In the genomic region with DNA sequence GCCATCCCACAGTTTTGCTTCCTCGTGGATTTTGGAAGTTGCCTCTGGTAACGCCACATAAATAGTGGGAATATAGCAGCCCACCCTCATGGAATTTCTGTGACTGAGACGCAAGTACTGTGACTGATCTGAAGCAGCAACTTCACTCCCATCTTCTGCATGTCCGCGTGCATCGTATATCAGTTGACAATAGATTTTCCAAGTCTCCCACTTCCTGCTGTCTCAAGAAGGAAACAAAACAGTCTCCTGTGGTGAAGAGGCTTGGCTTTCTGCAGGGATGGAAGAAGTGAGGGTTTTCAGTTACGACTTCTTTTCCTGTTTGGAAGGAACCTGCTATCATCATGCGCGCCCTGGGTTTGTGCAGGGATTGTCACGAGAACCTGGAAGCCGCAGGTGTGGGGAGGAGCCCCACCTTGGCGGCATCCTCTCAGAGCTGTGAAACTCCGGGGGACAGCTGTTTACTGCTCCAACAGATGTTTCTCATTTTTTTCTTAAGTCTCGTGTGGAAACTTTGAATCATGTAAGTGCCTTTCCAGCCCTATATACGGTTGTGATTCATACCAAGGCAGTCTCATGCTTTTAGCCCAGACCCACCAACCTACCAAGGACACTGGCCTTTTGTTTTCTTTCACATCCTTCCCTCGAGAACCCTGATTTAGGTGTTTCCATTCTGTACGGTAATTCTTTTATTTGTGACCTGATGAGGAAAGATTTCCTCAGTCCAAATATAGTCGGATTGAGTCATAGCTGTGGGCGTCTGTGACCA, we compare ENCODE assay signal across 1 cellular context.
TF ChIP-seq lines count a peak whose summit lies in the region.

No MANE protein-coding gene starts in this region.

TF ChIP-seq in K562, 482 proteins besides CTCF, POLR2A, EP300 and RAD21:
- TF ChIP-seq ZNF165 (CRISPR knock-in tag; IDR thresholded peaks at IDR 0.05; ENCODE audit: borderline replicate concordance) (no peak), CEBPG (CRISPR knock-in tag; IDR thresholded peaks at IDR 0.05) (no peak), CEBPG (tag; conservative IDR thresholded peaks at IDR 0.05 in 1 of 2, IDR thresholded peaks at IDR 0.05 in 1 of 2) (no peak), RBFOX2 (IDR thresholded peaks at IDR 0.05; ENCODE audit: low read depth, low read length) (no peak), FOXA1 (IDR thresholded peaks at IDR 0.05; ENCODE audit: borderline replicate concordance) (no peak), ZNF830 (CRISPR knock-in tag; IDR thresholded peaks at IDR 0.05) (no peak), RBM34 (IDR thresholded peaks at IDR 0.05; ENCODE audit: borderline replicate concordance, insufficient read depth, low read length) (no peak), THRAP3 (IDR thresholded peaks at IDR 0.05; ENCODE audit: borderline replicate concordance) (no peak), HMG20B (CRISPR knock-in tag; IDR thresholded peaks at IDR 0.05) (no peak), E2F3 (CRISPR knock-in tag; IDR thresholded peaks at IDR 0.05) (no peak), TRIM24 (IDR thresholded peaks at IDR 0.05) (no peak), NFIC (IDR thresholded peaks at IDR 0.05) (no peak)
- TF ChIP-seq, protein P1, sequence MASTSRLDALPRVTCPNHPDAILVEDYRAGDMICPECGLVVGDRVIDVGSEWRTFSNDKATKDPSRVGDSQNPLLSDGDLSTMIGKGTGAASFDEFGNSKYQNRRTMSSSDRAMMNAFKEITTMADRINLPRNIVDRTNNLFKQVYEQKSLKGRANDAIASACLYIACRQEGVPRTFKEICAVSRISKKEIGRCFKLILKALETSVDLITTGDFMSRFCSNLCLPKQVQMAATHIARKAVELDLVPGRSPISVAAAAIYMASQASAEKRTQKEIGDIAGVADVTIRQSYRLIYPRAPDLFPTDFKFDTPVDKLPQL (IDR thresholded peaks at IDR 0.05; ENCODE audit: extremely low read depth, insufficient read length): no peak
- TF ChIP-seq, protein P2, sequence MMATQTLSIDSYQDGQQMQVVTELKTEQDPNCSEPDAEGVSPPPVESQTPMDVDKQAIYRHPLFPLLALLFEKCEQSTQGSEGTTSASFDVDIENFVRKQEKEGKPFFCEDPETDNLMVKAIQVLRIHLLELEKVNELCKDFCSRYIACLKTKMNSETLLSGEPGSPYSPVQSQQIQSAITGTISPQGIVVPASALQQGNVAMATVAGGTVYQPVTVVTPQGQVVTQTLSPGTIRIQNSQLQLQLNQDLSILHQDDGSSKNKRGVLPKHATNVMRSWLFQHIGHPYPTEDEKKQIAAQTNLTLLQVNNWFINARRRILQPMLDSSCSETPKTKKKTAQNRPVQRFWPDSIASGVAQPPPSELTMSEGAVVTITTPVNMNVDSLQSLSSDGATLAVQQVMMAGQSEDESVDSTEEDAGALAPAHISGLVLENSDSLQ (IDR thresholded peaks at IDR 0.05): no peak
- TF ChIP-seq, protein P3, sequence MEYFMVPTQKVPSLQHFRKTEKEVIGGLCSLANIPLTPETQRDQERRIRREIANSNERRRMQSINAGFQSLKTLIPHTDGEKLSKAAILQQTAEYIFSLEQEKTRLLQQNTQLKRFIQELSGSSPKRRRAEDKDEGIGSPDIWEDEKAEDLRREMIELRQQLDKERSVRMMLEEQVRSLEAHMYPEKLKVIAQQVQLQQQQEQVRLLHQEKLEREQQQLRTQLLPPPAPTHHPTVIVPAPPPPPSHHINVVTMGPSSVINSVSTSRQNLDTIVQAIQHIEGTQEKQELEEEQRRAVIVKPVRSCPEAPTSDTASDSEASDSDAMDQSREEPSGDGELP (CRISPR knock-in tag; IDR thresholded peaks at IDR 0.05; ENCODE audit: borderline replicate concordance): no peak
- TF ChIP-seq, protein P4, sequence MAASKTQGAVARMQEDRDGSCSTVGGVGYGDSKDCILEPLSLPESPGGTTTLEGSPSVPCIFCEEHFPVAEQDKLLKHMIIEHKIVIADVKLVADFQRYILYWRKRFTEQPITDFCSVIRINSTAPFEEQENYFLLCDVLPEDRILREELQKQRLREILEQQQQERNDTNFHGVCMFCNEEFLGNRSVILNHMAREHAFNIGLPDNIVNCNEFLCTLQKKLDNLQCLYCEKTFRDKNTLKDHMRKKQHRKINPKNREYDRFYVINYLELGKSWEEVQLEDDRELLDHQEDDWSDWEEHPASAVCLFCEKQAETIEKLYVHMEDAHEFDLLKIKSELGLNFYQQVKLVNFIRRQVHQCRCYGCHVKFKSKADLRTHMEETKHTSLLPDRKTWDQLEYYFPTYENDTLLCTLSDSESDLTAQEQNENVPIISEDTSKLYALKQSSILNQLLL (CRISPR knock-in tag; IDR thresholded peaks at IDR 0.05; ENCODE audit: borderline replicate concordance): no peak
- TF ChIP-seq, protein P5, sequence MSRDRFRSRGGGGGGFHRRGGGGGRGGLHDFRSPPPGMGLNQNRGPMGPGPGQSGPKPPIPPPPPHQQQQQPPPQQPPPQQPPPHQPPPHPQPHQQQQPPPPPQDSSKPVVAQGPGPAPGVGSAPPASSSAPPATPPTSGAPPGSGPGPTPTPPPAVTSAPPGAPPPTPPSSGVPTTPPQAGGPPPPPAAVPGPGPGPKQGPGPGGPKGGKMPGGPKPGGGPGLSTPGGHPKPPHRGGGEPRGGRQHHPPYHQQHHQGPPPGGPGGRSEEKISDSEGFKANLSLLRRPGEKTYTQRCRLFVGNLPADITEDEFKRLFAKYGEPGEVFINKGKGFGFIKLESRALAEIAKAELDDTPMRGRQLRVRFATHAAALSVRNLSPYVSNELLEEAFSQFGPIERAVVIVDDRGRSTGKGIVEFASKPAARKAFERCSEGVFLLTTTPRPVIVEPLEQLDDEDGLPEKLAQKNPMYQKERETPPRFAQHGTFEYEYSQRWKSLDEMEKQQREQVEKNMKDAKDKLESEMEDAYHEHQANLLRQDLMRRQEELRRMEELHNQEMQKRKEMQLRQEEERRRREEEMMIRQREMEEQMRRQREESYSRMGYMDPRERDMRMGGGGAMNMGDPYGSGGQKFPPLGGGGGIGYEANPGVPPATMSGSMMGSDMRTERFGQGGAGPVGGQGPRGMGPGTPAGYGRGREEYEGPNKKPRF (IDR thresholded peaks at IDR 0.05; ENCODE audit: low read depth, low read length): no peak
- TF ChIP-seq, protein P6, sequence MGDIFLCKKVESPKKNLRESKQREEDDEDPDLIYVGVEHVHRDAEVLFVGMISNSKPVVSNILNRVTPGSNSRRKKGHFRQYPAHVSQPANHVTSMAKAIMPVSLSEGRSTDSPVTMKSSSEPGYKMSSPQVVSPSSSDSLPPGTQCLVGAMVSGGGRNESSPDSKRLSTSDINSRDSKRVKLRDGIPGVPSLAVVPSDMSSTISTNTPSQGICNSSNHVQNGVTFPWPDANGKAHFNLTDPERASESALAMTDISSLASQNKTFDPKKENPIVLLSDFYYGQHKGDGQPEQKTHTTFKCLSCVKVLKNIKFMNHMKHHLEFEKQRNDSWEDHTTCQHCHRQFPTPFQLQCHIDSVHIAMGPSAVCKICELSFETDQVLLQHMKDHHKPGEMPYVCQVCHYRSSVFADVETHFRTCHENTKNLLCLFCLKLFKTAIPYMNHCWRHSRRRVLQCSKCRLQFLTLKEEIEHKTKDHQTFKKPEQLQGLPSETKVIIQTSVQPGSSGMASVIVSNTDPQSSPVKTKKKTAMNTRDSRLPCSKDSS (IDR thresholded peaks at IDR 0.05; ENCODE audit: low read depth, partially characterized antibody): no peak
- TF ChIP-seq, protein P7, sequence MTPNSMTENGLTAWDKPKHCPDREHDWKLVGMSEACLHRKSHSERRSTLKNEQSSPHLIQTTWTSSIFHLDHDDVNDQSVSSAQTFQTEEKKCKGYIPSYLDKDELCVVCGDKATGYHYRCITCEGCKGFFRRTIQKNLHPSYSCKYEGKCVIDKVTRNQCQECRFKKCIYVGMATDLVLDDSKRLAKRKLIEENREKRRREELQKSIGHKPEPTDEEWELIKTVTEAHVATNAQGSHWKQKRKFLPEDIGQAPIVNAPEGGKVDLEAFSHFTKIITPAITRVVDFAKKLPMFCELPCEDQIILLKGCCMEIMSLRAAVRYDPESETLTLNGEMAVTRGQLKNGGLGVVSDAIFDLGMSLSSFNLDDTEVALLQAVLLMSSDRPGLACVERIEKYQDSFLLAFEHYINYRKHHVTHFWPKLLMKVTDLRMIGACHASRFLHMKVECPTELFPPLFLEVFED (CRISPR knock-in tag; conservative IDR thresholded peaks at IDR 0.05): no peak
- TF ChIP-seq, protein P8, sequence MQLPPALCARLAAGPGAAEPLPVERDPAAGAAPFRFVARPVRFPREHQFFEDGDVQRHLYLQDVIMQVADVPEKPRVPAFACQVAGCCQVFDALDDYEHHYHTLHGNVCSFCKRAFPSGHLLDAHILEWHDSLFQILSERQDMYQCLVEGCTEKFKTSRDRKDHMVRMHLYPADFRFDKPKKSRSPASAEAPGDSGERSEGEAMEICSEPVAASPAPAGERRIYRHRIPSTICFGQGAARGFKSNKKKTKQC (CRISPR knock-in tag; IDR thresholded peaks at IDR 0.05): no peak
- TF ChIP-seq, protein P9, sequence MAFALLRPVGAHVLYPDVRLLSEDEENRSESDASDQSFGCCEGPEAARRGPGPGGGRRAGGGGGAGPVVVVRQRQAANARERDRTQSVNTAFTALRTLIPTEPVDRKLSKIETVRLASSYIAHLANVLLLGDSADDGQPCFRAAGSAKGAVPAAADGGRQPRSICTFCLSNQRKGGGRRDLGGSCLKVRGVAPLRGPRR (CRISPR knock-in tag; IDR thresholded peaks at IDR 0.05): no peak
